In the genomic region with DNA sequence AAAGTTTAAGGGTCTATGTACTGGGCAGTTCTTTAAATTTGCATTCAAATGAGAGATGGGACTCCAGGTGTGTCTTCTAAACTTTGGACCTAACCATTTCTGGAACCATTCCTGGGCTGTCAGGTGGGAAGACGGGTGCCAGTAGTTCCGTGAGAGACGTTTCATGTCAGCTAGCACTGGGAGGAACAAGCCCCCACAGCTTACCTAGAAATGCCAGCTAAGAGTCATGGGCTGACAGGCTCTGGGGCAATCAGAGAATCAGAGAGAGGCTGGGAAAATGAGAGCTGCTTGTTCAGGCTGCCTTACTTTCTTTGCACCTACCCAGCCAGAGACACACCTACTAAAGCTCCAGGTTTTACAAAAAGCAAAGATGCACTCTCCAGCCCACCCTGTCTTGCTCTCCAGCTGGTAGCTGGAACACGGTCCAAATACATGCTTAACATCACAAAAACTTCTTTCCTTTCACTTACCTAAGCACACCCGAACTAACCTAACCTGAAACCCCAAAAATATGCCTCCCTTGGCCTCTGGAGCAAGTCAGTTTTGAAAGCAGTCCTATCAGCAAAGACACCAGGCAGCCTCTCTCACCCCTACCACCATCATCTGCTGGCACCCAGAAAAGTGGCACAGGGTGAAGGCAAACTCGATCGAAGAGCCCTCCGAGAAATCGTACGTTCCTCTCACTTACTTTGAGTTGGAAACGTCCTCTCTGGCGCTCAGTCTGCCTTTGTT, we compare ENCODE assay signal across 1 cellular context.
TF ChIP-seq lines count a peak whose summit lies in the region.

No MANE protein-coding gene starts in this region.

TF ChIP-seq in HEK293, 187 proteins besides CTCF, POLR2A, EP300 and RAD21 (continued from another document):
- no peak for TF ChIP-seq ZNF596 (tag by site-specific recombination; IDR thresholded peaks at IDR 0.05)
